Comparison of ENCODE assay signal across 7 cellular contexts in the genomic region with DNA sequence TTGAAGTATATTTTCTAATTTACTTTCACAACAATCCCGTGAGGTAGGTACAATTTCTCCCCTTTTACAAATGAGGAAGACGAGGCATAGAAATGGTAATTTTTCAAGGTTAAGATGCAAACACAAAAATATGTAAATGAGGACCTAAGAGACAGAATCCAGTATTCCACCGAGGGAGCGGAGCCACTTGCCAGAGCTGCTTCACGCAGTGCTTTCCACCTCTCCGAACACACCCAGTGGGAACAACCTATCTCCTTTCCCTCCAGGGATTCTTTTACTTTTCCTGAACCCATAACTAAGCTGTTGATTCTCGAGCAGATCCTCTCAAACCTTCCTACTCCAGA. TPM values are rescaled to one million over a fixed set of nuclear protein-coding genes. Genes with fewer than 3 reads are reported as not detected.
DNase-seq lines count a peak whose midpoint lies in the region; ATAC-seq and TF ChIP-seq lines count a peak whose summit lies in the region.

No MANE protein-coding gene starts in this region.

- CTCF ChIA-PET in activated CD4-positive, alpha-beta memory T cell treated with anti-CD3 and anti-CD28 coated beads for 36 hours (lab: Charles Lee): interaction anchor here (0.5 to 3.6 kb wide), 10 partner anchors 9 to 97 kb away, joined by 3 to 27 read pairs (median 5); no protein-coding TSS in a partner anchor

- no peak for ATAC-seq in stimulated activated memory B cell treated with anti-CD40 and anti-IgM and Interleukin-4, amounts not matched to agents 10 μg/mL and 1 μg/mL and 100 μg/mL, for 72 hours
- no peak for ATAC-seq in HG03521 (IDR thresholded peaks at IDR 0.05; ENCODE audit: unreplicated experiment)

- intact Hi-C loops in activated CD4-positive, alpha-beta memory T cell treated with anti-CD3 and anti-CD28 coated beads for 36 hours (cut with micrococcal nuclease): loop anchor here (10.0 kb wide), 1 partner anchor 417 kb away; the partner anchor contains the start of gene STYX

- H3K4me3 Mint-ChIP-seq in activated CD4-positive, alpha-beta memory T cell treated with anti-CD3 and anti-CD28 coated beads for 36 hours: peak overlapping the region; percentile 100
- H3K4me3 Mint-ChIP-seq in stimulated activated memory B cell treated with anti-CD40 and anti-IgM and Interleukin-4, amounts not matched to agents 10 μg/mL and 1 μg/mL and 100 μg/mL, for 72 hours: peak overlapping the region; percentile 96

- H3K36me3 Mint-ChIP-seq in activated CD4-positive, alpha-beta memory T cell treated with anti-CD3 and anti-CD28 coated beads for 36 hours: peaks cover 33% of the 10 kb centered on the region
- peaks cover 9% of the 10 kb centered on the region for H3K36me3 Mint-ChIP-seq in stimulated activated memory B cell treated with anti-CD40 and anti-IgM and Interleukin-4, amounts not matched to agents 10 μg/mL and 1 μg/mL and 100 μg/mL, for 72 hours

- DNase-seq in HFF-Myc (ENCODE audit: extremely low read depth, low read depth) (no peak), ureter (ENCODE audit: low spot score) (no peak), NCI-H1048 (lab: John Stamatoyannopoulos, UW) (no peak)
- no peak for DNase-seq in activated CD4-positive, alpha-beta memory T cell treated with anti-CD3 and anti-CD28 coated beads for 36 hours

- H3K9me3 Mint-ChIP-seq in activated CD4-positive, alpha-beta memory T cell treated with anti-CD3 and anti-CD28 coated beads for 36 hours: no peaks in the 10 kb centered on the region
- no peaks in the 10 kb centered on the region for H3K9me3 Mint-ChIP-seq in stimulated activated memory B cell treated with anti-CD40 and anti-IgM and Interleukin-4, amounts not matched to agents 10 μg/mL and 1 μg/mL and 100 μg/mL, for 72 hours

- peaks cover 51% of the 10 kb centered on the region for H3K4me1 Mint-ChIP-seq in activated CD4-positive, alpha-beta memory T cell treated with anti-CD3 and anti-CD28 coated beads for 36 hours (ENCODE audit: low read depth)
- peaks cover 58% of the 10 kb centered on the region for H3K4me1 Mint-ChIP-seq in stimulated activated memory B cell treated with anti-CD40 and anti-IgM and Interleukin-4, amounts not matched to agents 10 μg/mL and 1 μg/mL and 100 μg/mL, for 72 hours

- no peaks in the 10 kb centered on the region for H3K27me3 Mint-ChIP-seq in activated CD4-positive, alpha-beta memory T cell treated with anti-CD3 and anti-CD28 coated beads for 36 hours
- H3K27me3 Mint-ChIP-seq in stimulated activated memory B cell treated with anti-CD40 and anti-IgM and Interleukin-4, amounts not matched to agents 10 μg/mL and 1 μg/mL and 100 μg/mL, for 72 hours: no peaks in the 10 kb centered on the region

- TF ChIP-seq CTCF in HFF-Myc (IDR thresholded peaks at IDR 0.05; ENCODE audit: low read depth, low read length, missing control alignments): no peak

- H3K27ac Mint-ChIP-seq in activated CD4-positive, alpha-beta memory T cell treated with anti-CD3 and anti-CD28 coated beads for 36 hours: peak overlapping the region; percentile 99
- peak overlapping the region; percentile 93 for H3K27ac Mint-ChIP-seq in stimulated activated memory B cell treated with anti-CD40 and anti-IgM and Interleukin-4, amounts not matched to agents 10 μg/mL and 1 μg/mL and 100 μg/mL, for 72 hours

- H3K4me3 ChIP-seq in HFF-Myc (replicated peaks; ENCODE audit: low read depth, low read length) (peak overlapping the region; percentile 83), iPS-11a (ENCODE audit: low read depth, low read length) (peak overlapping the region; percentile 89)

- POLR2A ChIA-PET in activated CD4-positive, alpha-beta memory T cell treated with anti-CD3 and anti-CD28 coated beads for 36 hours (lab: Charles Lee): interaction anchor here (0.7 to 5.6 kb wide), 4 partner anchors 28 to 88 kb away, joined by 3 to 55 read pairs (median 26); no protein-coding TSS in a partner anchor

RNA-seq across cellular contexts. Expression of gene DDHD1, which starts 1.6 kb away (rescaled TPM):
- total RNA-seq in activated CD4-positive, alpha-beta memory T cell treated with anti-CD3 and anti-CD28 coated beads for 36 hours: 10 to 100 TPM; 40.6 to 42.7 TPM
- 34.1 TPM for total RNA-seq in ureter
